Comparison of ENCODE assay signal across 26 cellular contexts in genomic region chr18:67794512-67794911, GRCh38.
A peak's percentile ranks its signal among the peaks of the same experiment; 100 is the strongest.
DNase-seq lines count a peak whose midpoint lies in the region; TF ChIP-seq lines count a peak whose summit lies in the region.
"Had no signal": no experiment of that assay in that cellular context is flagged by ENCODE, and none has a peak within 500 bp of the region (broad histone marks: within the 10 kb centered on the region; RNA-seq: fewer than 3 reads in every experiment).

No MANE protein-coding gene starts in this region.

- no peak overlapping the region for H3K4me2 ChIP-seq in neural cell (ENCODE audit: low read length)
- H3K4me2 ChIP-seq: KMS-11 had no signal

- no peak for TF ChIP-seq EP300 in neural cell (conservative IDR thresholded peaks at IDR 0.05; ENCODE audit: poor library complexity, severe bottlenecking)

- DNase-seq in EL (peak; percentile 33), OCI-M1 (lab: John Stamatoyannopoulos, UW) (peak; percentile 76), fibroblast of gingiva (ENCODE audit: low read depth) (peak; percentile 5), NCI-H1092 treated with DMSO at 0.1 percent for 48 hours (lab: John Stamatoyannopoulos, UW) (no peak), SIG-M5 treated with dmso at 0.1 percent for 504 hours (lab: John Stamatoyannopoulos, UW; ENCODE audit: unreplicated experiment) (no peak), epidermal melanocyte (ENCODE audit: insufficient read length, low spot score) (no peak)
- DNase-seq: activated naive CD4-positive, alpha-beta T cell treated with anti-CD3 and anti-CD28 coated beads, Interleukin-2, amount 50 U/mL, for 16 hours; AML-193; anterior cingulate cortex; CD8-positive, alpha-beta memory T cell; cerebellar nuclear complex; effector CD8-positive, alpha-beta T cell; erythroblast; GOT3; MV-4-11; NCI-H187 treated with DMSO at 0.1 percent for 48 hours; NCI-H2227 treated with DMSO at 0.1 percent for 48 hours; psoas muscle; stimulated activated naive CD8-positive, alpha-beta T cell treated with anti-CD3 and anti-CD28 coated beads, Interleukin-15, amount 100 ng/mL, for 72 hours; T-helper 2 cell; tibial artery; WERI-Rb-1 had no signal

- H3K9me2 ChIP-seq in neural cell (ENCODE audit: insufficient read depth, low read length): no peaks in the 10 kb centered on the region

- no peaks in the 10 kb centered on the region for H3K79me2 ChIP-seq in neural cell (replicated peaks; ENCODE audit: insufficient read depth, low read length)

- H3K27me3 ChIP-seq in neural cell (ENCODE audit: insufficient read depth, low read depth, low read length): no peaks in the 10 kb centered on the region
- H3K27me3 ChIP-seq: tibial artery had no signal

- no peaks in the 10 kb centered on the region for H4K20me1 ChIP-seq in neural cell (ENCODE audit: insufficient read depth)

- no peak overlapping the region for H3K27ac ChIP-seq in neural cell (ENCODE audit: low read length)
- H3K27ac ChIP-seq: KMS-11, psoas muscle, RWPE1, SK-N-MC, WERI-Rb-1 had no signal

- no peaks in the 10 kb centered on the region for H3F3A ChIP-seq in neural cell (ENCODE audit: insufficient read depth, low read length, poor library complexity, severe bottlenecking)

- no peak for TF ChIP-seq RAD21 in neural cell (conservative IDR thresholded peaks at IDR 0.05)

- TF ChIP-seq CTCF in neural cell (IDR thresholded peaks at IDR 0.05; ENCODE audit: poor library complexity, severe bottlenecking): no peak

- H3K9me3 ChIP-seq in neural cell (ENCODE audit: low read length): no peaks in the 10 kb centered on the region
- H3K9me3 ChIP-seq: psoas muscle, tibial artery had no signal

- H2AFZ ChIP-seq in neural cell (ENCODE audit: low read depth, low read length): no peak overlapping the region

- H3K4me3 ChIP-seq in neural cell (ENCODE audit: low read length): no peak overlapping the region
- H3K4me3 ChIP-seq: psoas muscle, SK-N-MC, tibial artery had no signal

- no peaks in the 10 kb centered on the region for H3K36me3 ChIP-seq in neural cell (ENCODE audit: insufficient read depth, low read length)
- H3K36me3 ChIP-seq: tibial artery, WERI-Rb-1 had no signal

- no peak overlapping the region for H3K9ac ChIP-seq in neural cell (ENCODE audit: low read length)
- H3K9ac ChIP-seq: KMS-11 had no signal

TF ChIP-seq in neural cell, 6 proteins besides CTCF, POLR2A, EP300 and RAD21:
- TF ChIP-seq MXI1 (conservative IDR thresholded peaks at IDR 0.05; ENCODE audit: poor library complexity, severe bottlenecking): no peak
- no peak for TF ChIP-seq SMC3 (conservative IDR thresholded peaks at IDR 0.05; ENCODE audit: poor library complexity)
- TF ChIP-seq EZH2 (IDR thresholded peaks at IDR 0.05; ENCODE audit: borderline replicate concordance, insufficient read depth, low read length, poor library complexity, severe bottlenecking): no peak
- peak; percentile 20 for TF ChIP-seq POLR2AphosphoS5 (IDR thresholded peaks at IDR 0.05)
- TF ChIP-seq REST (IDR thresholded peaks at IDR 0.05; ENCODE audit: borderline replicate concordance): no peak

Comparison
In these comparisons a context has a peak if more than half of its experiments do, and no peak if none do; other contexts are left out.
1. DNase-seq: peak in EL (single experiment), OCI-M1 (single experiment) and fibroblast of gingiva (single experiment); none in NCI-H1092 treated with DMSO at 0.1 percent for 48 hours (single experiment), SIG-M5 treated with dmso at 0.1 percent for 504 hours (single experiment) and epidermal melanocyte (single experiment).